16 cellular contexts compared by ENCODE assay signal in genomic region chr4:83323136-83323535, GRCh38. TPM values are rescaled to one million over a fixed set of nuclear protein-coding genes. Genes with fewer than 3 reads are reported as not detected.
DNase-seq lines count a peak whose midpoint lies in the region; ATAC-seq and TF ChIP-seq lines count a peak whose summit lies in the region.
"Had no signal": no experiment of that assay in that cellular context is flagged by ENCODE, and none has a peak within 500 bp of the region (broad histone marks: within the 10 kb centered on the region; RNA-seq: fewer than 3 reads in every experiment).

No MANE protein-coding gene starts in this region.

- TF ChIP-seq CTCF in esophagus muscularis mucosa (IDR thresholded peaks at IDR 0.05) = no peak
- no peak for TF ChIP-seq CTCF in mucosa of descending colon (IDR thresholded peaks at IDR 0.05)
- no peak for TF ChIP-seq CTCF in type B pancreatic cell (conservative IDR thresholded peaks at IDR 0.05)

- H3K27me3 ChIP-seq in BLaER1 treated with 17β-estradiol and CSF1 and Interleukin-3, amounts not matched to agents 10 nM and 100 nM = no peaks in the 10 kb centered on the region
- H3K27me3 ChIP-seq in esophagus muscularis mucosa = no peaks in the 10 kb centered on the region
- H3K27me3 ChIP-seq: BLaER1 had no signal

- H3K4me3 Mint-ChIP-seq in type B pancreatic cell = no peak overlapping the region
- H3K4me3 Mint-ChIP-seq: CD8-positive, alpha-beta memory T cell; IgD-negative memory B cell had no signal

- peak; percentile 70 for DNase-seq in esophagus muscularis mucosa (ENCODE audit: extremely low spot score)
- no peak for DNase-seq in mucosa of descending colon
- no peak for DNase-seq in type B pancreatic cell (ENCODE audit: extremely low spot score, unreplicated experiment)
- no peak for DNase-seq in NCI-H1694 (lab: John Stamatoyannopoulos, UW)
- no peak for DNase-seq in RKO (ENCODE audit: low spot score)
- no peak for DNase-seq in anterior cingulate cortex (lab: John Stamatoyannopoulos, UW)
- DNase-seq: CD4-positive, CD25-positive, alpha-beta regulatory T cell; CD8-positive, alpha-beta memory T cell; COR-L47; GM23248 had no signal

- no peaks in the 10 kb centered on the region for H4K20me1 ChIP-seq in BLaER1 treated with 17β-estradiol and CSF1 and Interleukin-3, amounts not matched to agents 10 nM and 100 nM
- H4K20me1 ChIP-seq: BLaER1 had no signal

- intact Hi-C loops in esophagus muscularis mucosa (cut with DNase I) = no loop called here
- intact Hi-C loops in mucosa of descending colon (cut with DNase I, micrococcal nuclease) = no loop called here

- H3K27ac ChIP-seq in BLaER1 treated with 17β-estradiol and CSF1 and Interleukin-3, amounts not matched to agents 10 nM and 100 nM = peak overlapping the region; percentile 69 to 98 (median 95); a peak in 19 of 22 replicates
- no peak overlapping the region for H3K27ac ChIP-seq in esophagus muscularis mucosa (replicated peaks in 1 of 4)
- H3K27ac ChIP-seq: 22Rv1, A549, BLaER1, GM23248 had no signal

- H3K9me3 Mint-ChIP-seq in type B pancreatic cell = no peaks in the 10 kb centered on the region
- H3K9me3 Mint-ChIP-seq: CD4-positive, CD25-positive, alpha-beta regulatory T cell; CD8-positive, alpha-beta memory T cell; IgD-negative memory B cell had no signal

- H3K9ac ChIP-seq in BLaER1 treated with 17β-estradiol and CSF1 and Interleukin-3, amounts not matched to agents 10 nM and 100 nM = peak overlapping the region in 8 of 11 experiments; percentile 43 to 86 (median 75); a peak in 7 of 22 replicates
- H3K9ac ChIP-seq: BLaER1, GM23248 had no signal

- TF ChIP-seq EP300 in esophagus muscularis mucosa (IDR thresholded peaks at IDR 0.05) = no peak

- H3K36me3 Mint-ChIP-seq in type B pancreatic cell = peaks cover 3% of the 10 kb centered on the region

- H3K36me3 ChIP-seq in BLaER1 treated with 17β-estradiol and CSF1 and Interleukin-3, amounts not matched to agents 10 nM and 100 nM = peaks cover 9 to 84% (median 60%) of the 10 kb centered on the region in 11 experiments; a peak in 21 of 22 replicates
- H3K36me3 ChIP-seq in esophagus muscularis mucosa (no peaks in the 10 kb centered on the region), mucosa of descending colon (ENCODE audit: low read depth) (no peaks in the 10 kb centered on the region)

- 71% methylated on average over 3 of the region's 3 CpGs for WGBS in esophagus muscularis mucosa

- TF ChIP-seq POLR2A in esophagus muscularis mucosa (IDR thresholded peaks at IDR 0.05; ENCODE audit: low read depth) = no peak

- 0 out of 20 replicates have a peak overlapping the region, but pooled peaks of 3 of the 10 experiments have one; percentile 5 to 49 (median 18) for H3K4me3 ChIP-seq in BLaER1 treated with 17β-estradiol and CSF1 and Interleukin-3, amounts not matched to agents 10 nM and 100 nM
- H3K4me3 ChIP-seq in esophagus muscularis mucosa (no peak overlapping the region), mucosa of descending colon (no peak overlapping the region)
- H3K4me3 ChIP-seq: A549, BLaER1, GM23248, HAP-1 had no signal

- no peaks in the 10 kb centered on the region for H3K27me3 Mint-ChIP-seq in type B pancreatic cell
- H3K27me3 Mint-ChIP-seq: CD4-positive, CD25-positive, alpha-beta regulatory T cell; CD8-positive, alpha-beta memory T cell; IgD-negative memory B cell had no signal

- H3K4me1 Mint-ChIP-seq in type B pancreatic cell (ENCODE audit: unreplicated experiment) = no peaks in the 10 kb centered on the region
- H3K4me1 Mint-ChIP-seq: IgD-negative memory B cell had no signal

- peak overlapping the region; percentile 32 for H3K27ac Mint-ChIP-seq in type B pancreatic cell

- peak overlapping the region in 9 of 11 experiments; percentile 84 to 100 (median 91); a peak in 18 of 22 replicates for H3K4me2 ChIP-seq in BLaER1 treated with 17β-estradiol and CSF1 and Interleukin-3, amounts not matched to agents 10 nM and 100 nM
- H3K4me2 ChIP-seq: A549, BLaER1 had no signal

- ATAC-seq in mucosa of descending colon = peak; percentile 39
- ATAC-seq: A549 had no signal

- peaks cover 36 to 100% (median 91%) of the 10 kb centered on the region in 10 experiments for H3K4me1 ChIP-seq in BLaER1 treated with 17β-estradiol and CSF1 and Interleukin-3, amounts not matched to agents 10 nM and 100 nM
- H3K4me1 ChIP-seq in esophagus muscularis mucosa (no peaks in the 10 kb centered on the region), mucosa of descending colon (ENCODE audit: low read depth) (no peaks in the 10 kb centered on the region)
- H3K4me1 ChIP-seq: A549, HAP-1 had no signal

- H3K9me3 ChIP-seq in BLaER1 treated with 17β-estradiol and CSF1 and Interleukin-3, amounts not matched to agents 10 nM and 100 nM (replicated peaks in 1 of 11) = peaks cover 0 to 31% (median 0%) of the 10 kb centered on the region in 11 experiments; a peak in 5 of 22 replicates
- no peaks in the 10 kb centered on the region for H3K9me3 ChIP-seq in esophagus muscularis mucosa
- H3K9me3 ChIP-seq in mucosa of descending colon = no peaks in the 10 kb centered on the region
- H3K9me3 ChIP-seq: A549, BLaER1, HAP-1 had no signal

RNA-seq across cellular contexts. Expression of gene HPSE, which starts 11.5 kb away (rescaled TPM):
- 1 to 10 TPM in 1 of 4 donors, under 1 TPM in 3; 0.42 to 1.5 (median 0.88) TPM for total RNA-seq in esophagus muscularis mucosa
- total RNA-seq in mucosa of descending colon = 10 to 100 TPM in 2 of 3 donors, 1 to 10 TPM in 1; 6.9 to 17.2 (median 14.0) TPM
- total RNA-seq in type B pancreatic cell (ENCODE audit: low replicate concordance) = 17.6 and 87.8 TPM in 2 replicates

RNA-seq across cellular contexts. Expression of gene COQ2, which starts 38.5 kb away (rescaled TPM):
- total RNA-seq in esophagus muscularis mucosa = 1 to 10 TPM; 4.6 to 6.5 (median 5.4) TPM
- total RNA-seq in mucosa of descending colon = 10 to 100 TPM; 12.5 to 21.6 (median 18.1) TPM
- total RNA-seq in type B pancreatic cell (ENCODE audit: low replicate concordance) = 16.5 and 18.8 TPM in 2 replicates

Comparison
In these comparisons a context has a peak if more than half of its experiments do, and no peak if none do; other contexts are left out.
1. H3K27ac ChIP-seq: peak in BLaER1 treated with 17β-estradiol and CSF1 and Interleukin-3, amounts not matched to agents 10 nM and 100 nM (11 of 11); none in esophagus muscularis mucosa (0 of 4).